21 cellular contexts compared by ENCODE assay signal in the genomic region with DNA sequence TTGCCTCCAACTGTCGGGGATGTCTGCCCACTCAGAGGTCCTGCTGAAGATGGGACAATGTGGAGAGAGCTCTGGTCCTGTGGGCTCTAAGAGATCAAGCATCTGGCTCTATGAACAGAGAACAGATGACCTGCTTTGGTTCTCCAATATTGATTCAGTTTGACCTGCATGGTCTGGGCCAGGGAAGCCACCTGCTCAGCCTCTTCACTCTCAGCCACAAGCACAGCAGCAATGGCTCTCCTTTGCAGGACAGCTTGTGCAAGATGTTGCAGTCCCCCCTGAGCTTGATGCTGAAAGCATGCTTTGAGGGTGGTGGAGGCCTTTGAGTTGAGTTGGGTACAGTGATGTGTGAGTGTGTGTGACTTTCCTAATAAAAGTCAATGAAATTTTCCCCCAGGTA. TPM values are rescaled to one million over a fixed set of nuclear protein-coding genes. Genes with fewer than 3 reads are reported as not detected.
DNase-seq lines count a peak whose midpoint lies in the region; ATAC-seq and TF ChIP-seq lines count a peak whose summit lies in the region.
"Had no signal": no experiment of that assay in that cellular context is flagged by ENCODE, and none has a peak within 500 bp of the region (broad histone marks: within the 10 kb centered on the region; RNA-seq: fewer than 3 reads in every experiment).

No MANE protein-coding gene starts in this region.

- peak overlapping the region; percentile 16; the same call in 1 of the 2 replicates for H2AFZ ChIP-seq in KMS-11 (ENCODE audit: low read depth)

- H3K27me3 ChIP-seq in KMS-11 (ENCODE audit: insufficient read depth, low read depth) (no peaks in the 10 kb centered on the region), spleen (replicated peaks in 1 of 7) (no peaks in the 10 kb centered on the region)

- H3K9ac ChIP-seq in KMS-11, result no peak overlapping the region

- WGBS in spleen, 5 donors, result 95 to 100% (median 100%) methylated on average over 1 of the region's 1 CpG

- peaks cover 47% of the 10 kb centered on the region for H3K4me1 Mint-ChIP-seq in activated CD8-positive, alpha-beta memory T cell treated with anti-CD3 and anti-CD28 coated beads, Interleukin-2, amount 10 ng/mL, durations not matched to agents 7 days and 5 days
- peaks cover 38% of the 10 kb centered on the region for H3K4me1 Mint-ChIP-seq in activated naive CD8-positive, alpha-beta T cell treated with anti-CD3 and anti-CD28 coated beads, Interleukin-2, amount 10 ng/mL, durations not matched to agents 7 days and 5 days

- ATAC-seq in activated CD8-positive, alpha-beta memory T cell treated with anti-CD3 and anti-CD28 coated beads, Interleukin-2, amount 10 ng/mL, durations not matched to agents 7 days and 5 days, result no peak
- ATAC-seq in activated naive CD8-positive, alpha-beta T cell treated with anti-CD3 and anti-CD28 coated beads, Interleukin-2, amount 10 ng/mL, durations not matched to agents 7 days and 5 days (ENCODE audit: low read depth), result no peak
- no peak for ATAC-seq in omental fat pad (ENCODE audit: low FRiP score)

- peak overlapping the region; percentile 16 for H3K4me2 ChIP-seq in KMS-11
- H3K4me2 ChIP-seq: smooth muscle cell had no signal

- no peak for DNase-seq in activated CD8-positive, alpha-beta memory T cell treated with anti-CD3 and anti-CD28 coated beads, Interleukin-2, amount 10 ng/mL, durations not matched to agents 7 days and 5 days
- no peak for DNase-seq in activated CD8-positive, alpha-beta memory T cell treated with anti-CD3 and anti-CD28 coated beads, Interleukin-2, amount 50 U/mL, for 48 hours
- DNase-seq in activated naive CD8-positive, alpha-beta T cell treated with anti-CD3 and anti-CD28 coated beads, Interleukin-2, amount 10 ng/mL, durations not matched to agents 7 days and 5 days, result no peak
- DNase-seq in spleen (no peak), NCI-H748 treated with DMSO at 0.1 percent for 48 hours (lab: John Stamatoyannopoulos, UW) (no peak), omental fat pad (ENCODE audit: low spot score) (no peak), AG08396 (ENCODE audit: low spot score) (no peak)
- DNase-seq: activated CD4-positive, alpha-beta T cell treated with anti-CD3 and anti-CD28 coated beads, Interleukin-2, amount 10 ng/mL, durations not matched to agents 24 days and 14 days; activated T-cell treated with anti-CD3 and anti-CD28 coated beads, Interleukin-2, amount 50 U/mL, for 72 hours; anterior cingulate cortex; left colon; mucosa of descending colon; NCI-H1417; SIG-M5; T1000 had no signal

- intact Hi-C loops in spleen (cut with DNase I; ENCODE audit: low total_unique reads), result loop anchor here (10.0 kb wide), 1 partner anchor 62 kb away; a partner anchor contains a TSS

- TF ChIP-seq POLR2A in spleen (IDR thresholded peaks at IDR 0.05), result no peak

- POLR2A ChIA-PET in activated naive CD8-positive, alpha-beta T cell treated with anti-CD3 and anti-CD28 coated beads, Interleukin-2, amount 10 ng/mL, durations not matched to agents 7 days and 5 days (lab: Charles Lee), result interaction anchor here (0.6 to 2.9 kb wide), 2 partner anchors 31 to 59 kb away, joined by 3 to 15 read pairs; a partner anchor contains a TSS

- H3K27me3 Mint-ChIP-seq in activated CD8-positive, alpha-beta memory T cell treated with anti-CD3 and anti-CD28 coated beads, Interleukin-2, amount 10 ng/mL, durations not matched to agents 7 days and 5 days, result no peaks in the 10 kb centered on the region
- no peaks in the 10 kb centered on the region for H3K27me3 Mint-ChIP-seq in activated naive CD8-positive, alpha-beta T cell treated with anti-CD3 and anti-CD28 coated beads, Interleukin-2, amount 10 ng/mL, durations not matched to agents 7 days and 5 days
- H3K27me3 Mint-ChIP-seq: activated CD4-positive, alpha-beta T cell treated with anti-CD3 and anti-CD28 coated beads, Interleukin-2, amount 10 ng/mL, durations not matched to agents 24 days and 14 days had no signal

- H3K4me3 ChIP-seq in KMS-11 (IDR thresholded peaks at IDR 0.05; ENCODE audit: insufficient read depth, low read depth, low read length) (no peak overlapping the region), spleen (no peak overlapping the region)
- H3K4me3 ChIP-seq: mucosa of descending colon, smooth muscle cell had no signal

- CTCF ChIA-PET in activated CD8-positive, alpha-beta memory T cell treated with anti-CD3 and anti-CD28 coated beads, Interleukin-2, amount 10 ng/mL, durations not matched to agents 7 days and 5 days (lab: Charles Lee), result interaction anchor here (1.3 to 2.9 kb wide), 3 partner anchors 14 to 59 kb away, joined by 3 to 15 read pairs (median 6); a partner anchor contains a TSS

- H3K79me2 ChIP-seq in KMS-11 (ENCODE audit: insufficient read depth, low read depth), result no peaks in the 10 kb centered on the region

- no peaks in the 10 kb centered on the region for H4K20me1 ChIP-seq in KMS-11 (ENCODE audit: insufficient read depth)

- no peaks in the 10 kb centered on the region for H3K9me3 ChIP-seq in spleen
- H3K9me3 ChIP-seq: mucosa of descending colon had no signal

- peak overlapping the region; percentile 40 for H3K27ac Mint-ChIP-seq in activated CD8-positive, alpha-beta memory T cell treated with anti-CD3 and anti-CD28 coated beads, Interleukin-2, amount 10 ng/mL, durations not matched to agents 7 days and 5 days
- H3K27ac Mint-ChIP-seq in activated naive CD8-positive, alpha-beta T cell treated with anti-CD3 and anti-CD28 coated beads, Interleukin-2, amount 10 ng/mL, durations not matched to agents 7 days and 5 days, result peak overlapping the region; percentile 57
- H3K27ac Mint-ChIP-seq: activated CD4-positive, alpha-beta T cell treated with anti-CD3 and anti-CD28 coated beads, Interleukin-2, amount 10 ng/mL, durations not matched to agents 24 days and 14 days; activated T-cell treated with anti-CD3 and anti-CD28 coated beads, Interleukin-2, amount 50 U/mL, for 72 hours had no signal

- H3K9me3 Mint-ChIP-seq in activated CD8-positive, alpha-beta memory T cell treated with anti-CD3 and anti-CD28 coated beads, Interleukin-2, amount 10 ng/mL, durations not matched to agents 7 days and 5 days (ENCODE audit: low read depth), result peaks cover 2% of the 10 kb centered on the region
- H3K9me3 Mint-ChIP-seq in activated naive CD8-positive, alpha-beta T cell treated with anti-CD3 and anti-CD28 coated beads, Interleukin-2, amount 10 ng/mL, durations not matched to agents 7 days and 5 days, result peaks cover 1% of the 10 kb centered on the region

- H3K27ac ChIP-seq in KMS-11 (no peak overlapping the region; the same call in 1 of the 2 replicates), spleen (peak overlapping the region in 6 of 8 donors; percentile 53 to 90 (median 80))

- H3K36me3 ChIP-seq in KMS-11 (ENCODE audit: insufficient read depth), result no peaks in the 10 kb centered on the region
- no peaks in the 10 kb centered on the region for H3K36me3 ChIP-seq in spleen

- H3K36me3 Mint-ChIP-seq in activated CD8-positive, alpha-beta memory T cell treated with anti-CD3 and anti-CD28 coated beads, Interleukin-2, amount 10 ng/mL, durations not matched to agents 7 days and 5 days, result peaks cover 3% of the 10 kb centered on the region
- H3K36me3 Mint-ChIP-seq in activated naive CD8-positive, alpha-beta T cell treated with anti-CD3 and anti-CD28 coated beads, Interleukin-2, amount 10 ng/mL, durations not matched to agents 7 days and 5 days, result peaks cover 3% of the 10 kb centered on the region

- TF ChIP-seq CTCF in KMS-11 (conservative IDR thresholded peaks at IDR 0.05; ENCODE audit: low read depth, low read length), result no peak
- TF ChIP-seq CTCF in spleen (IDR thresholded peaks at IDR 0.05 in 8 of 11, conservative IDR thresholded peaks at IDR 0.05 in 3 of 11), result no peak
- TF ChIP-seq CTCF in omental fat pad (IDR thresholded peaks at IDR 0.05), result no peak

- no peak overlapping the region for H3K4me3 Mint-ChIP-seq in activated CD8-positive, alpha-beta memory T cell treated with anti-CD3 and anti-CD28 coated beads, Interleukin-2, amount 10 ng/mL, durations not matched to agents 7 days and 5 days
- H3K4me3 Mint-ChIP-seq in activated naive CD8-positive, alpha-beta T cell treated with anti-CD3 and anti-CD28 coated beads, Interleukin-2, amount 10 ng/mL, durations not matched to agents 7 days and 5 days, result no peak overlapping the region

- H3K4me1 ChIP-seq in KMS-11 (ENCODE audit: low read depth, poor library complexity, severe bottlenecking) (peaks cover 81% of the 10 kb centered on the region), spleen (peaks cover 37 to 56% (median 49%) of the 10 kb centered on the region in 6 donors)

RNA-seq across cellular contexts. Expression of a gene that starts 18.6 kb away (rescaled TPM):
- 100 to 1,000 TPM; 248 to 262 TPM for total RNA-seq in activated CD8-positive, alpha-beta memory T cell treated with anti-CD3 and anti-CD28 coated beads, Interleukin-2, amount 10 ng/mL, durations not matched to agents 7 days and 5 days
- 100 to 1,000 TPM; 180 to 182 TPM for total RNA-seq in activated naive CD8-positive, alpha-beta T cell treated with anti-CD3 and anti-CD28 coated beads, Interleukin-2, amount 10 ng/mL, durations not matched to agents 7 days and 5 days
- total RNA-seq in spleen, result 10 to 100 TPM; 32.3 to 48.6 (median 36.8) TPM
- polyA plus RNA-seq in spleen, result 10 to 100 TPM; 21.1 to 36.5 (median 29.4) TPM
- 10 to 100 TPM; 24.8 to 43.0 (median 32.3) TPM for total RNA-seq in omental fat pad

RNA-seq across cellular contexts. Expression of a gene that starts 58.8 kb away (rescaled TPM):
- total RNA-seq in activated CD8-positive, alpha-beta memory T cell treated with anti-CD3 and anti-CD28 coated beads, Interleukin-2, amount 10 ng/mL, durations not matched to agents 7 days and 5 days, result 10 to 100 TPM; 12.1 to 12.5 TPM
- 10 to 100 TPM; 25.7 to 26.4 TPM for total RNA-seq in activated naive CD8-positive, alpha-beta T cell treated with anti-CD3 and anti-CD28 coated beads, Interleukin-2, amount 10 ng/mL, durations not matched to agents 7 days and 5 days
- total RNA-seq in spleen, result 10 to 100 TPM in 4 of 7 donors, 1 to 10 TPM in 3; 8.3 to 13.3 (median 11.3) TPM
- polyA plus RNA-seq in spleen, result 1 to 10 TPM; 3.5 to 4.5 (median 4.3) TPM
- 1 to 10 TPM; 1.5 to 7.9 (median 3.6) TPM for total RNA-seq in omental fat pad

RNA-seq across cellular contexts. Expression of a gene that starts 58.9 kb away (rescaled TPM):
- not detected for total RNA-seq in activated CD8-positive, alpha-beta memory T cell treated with anti-CD3 and anti-CD28 coated beads, Interleukin-2, amount 10 ng/mL, durations not matched to agents 7 days and 5 days
- total RNA-seq in activated naive CD8-positive, alpha-beta T cell treated with anti-CD3 and anti-CD28 coated beads, Interleukin-2, amount 10 ng/mL, durations not matched to agents 7 days and 5 days, result not detected
- total RNA-seq in spleen (not detected), omental fat pad (not detected)
- polyA plus RNA-seq in spleen, result not detected
- total RNA-seq: A673; activated CD4-positive, alpha-beta T cell treated with anti-CD3 and anti-CD28 coated beads, Interleukin-2, amount 10 ng/mL, durations not matched to agents 24 days and 14 days; chondrocyte; H4; left colon; mucosa of descending colon; smooth muscle cell; ureter had no signal
- polyA plus RNA-seq: smooth muscle cell had no signal
